In the genomic region with DNA sequence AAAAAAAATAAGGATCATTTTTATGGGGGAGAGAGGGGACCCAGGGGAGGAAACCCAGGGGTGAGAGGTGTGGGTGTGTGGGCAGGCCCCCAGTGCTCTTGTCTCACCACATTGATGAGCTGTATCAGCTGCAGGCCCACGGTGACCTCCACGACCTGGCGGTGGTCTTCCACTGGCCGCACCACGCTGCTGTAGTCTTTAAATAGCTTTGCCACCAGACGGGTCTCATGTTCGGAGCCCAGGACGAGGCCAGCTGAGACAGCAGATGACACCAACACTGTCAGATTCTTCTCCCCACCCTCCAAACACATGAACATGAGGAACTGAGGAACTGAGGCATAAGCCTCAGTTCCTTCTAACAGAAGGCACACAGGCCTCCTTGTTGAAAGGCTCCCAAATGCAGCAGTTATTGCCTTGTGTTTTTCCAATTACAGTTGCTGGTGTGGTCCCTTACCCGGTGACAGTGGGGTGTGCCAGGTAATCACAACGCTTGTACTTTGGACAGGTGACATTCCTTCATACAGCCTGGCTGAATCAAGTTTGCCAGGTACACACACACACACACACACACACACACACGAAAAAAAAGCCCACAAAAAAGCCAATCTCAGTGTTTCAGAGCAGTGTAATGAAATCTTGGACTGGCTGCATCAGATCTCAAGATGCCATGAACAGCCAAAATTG, we compare ENCODE assay signal across 30 cellular contexts. TPM values are rescaled to one million over a fixed set of nuclear protein-coding genes. Genes with fewer than 3 reads are reported as not detected.
"Had no signal": no experiment of that assay in that cellular context is flagged by ENCODE, and none has a peak within 500 bp of the region (broad histone marks: within the 10 kb centered on the region; RNA-seq: fewer than 3 reads in every experiment).

No MANE protein-coding gene starts in this region.

- H3K4me3 Mint-ChIP-seq: activated CD8-positive, alpha-beta T cell treated with anti-CD3 and anti-CD28 coated beads for 36 hours; activated naive CD4-positive, alpha-beta T cell treated with anti-CD3 and anti-CD28 coated beads for 36 hours; activated naive CD8-positive, alpha-beta T cell treated with anti-CD3 and anti-CD28 coated beads for 36 hours; activated T-helper 1 cell treated with anti-CD3 and anti-CD28 coated beads, Interleukin-12 subunit alpha, Interleukin-12 subunit beta, Interleukin-2, Interleukin-4 antibody, amounts not matched to agents 30 ng/mL and 10 ng/mL and 1 ng/mL, durations not matched to agents 14 hours and 24 hours and 36 hours; nephron progenitor cell; type B pancreatic cell; WTC11 had no signal

- H3K36me3 Mint-ChIP-seq: activated naive CD8-positive, alpha-beta T cell treated with anti-CD3 and anti-CD28 coated beads for 36 hours; brain; type B pancreatic cell; WTC11 had no signal

- H3K9me3 Mint-ChIP-seq: activated CD8-positive, alpha-beta T cell treated with anti-CD3 and anti-CD28 coated beads for 36 hours; activated naive CD4-positive, alpha-beta T cell treated with anti-CD3 and anti-CD28 coated beads for 36 hours; activated naive CD8-positive, alpha-beta T cell treated with anti-CD3 and anti-CD28 coated beads for 36 hours; activated T-helper 1 cell treated with anti-CD3 and anti-CD28 coated beads, Interleukin-12 subunit alpha, Interleukin-12 subunit beta, Interleukin-2, Interleukin-4 antibody, amounts not matched to agents 30 ng/mL and 10 ng/mL and 1 ng/mL, durations not matched to agents 14 hours and 24 hours and 36 hours; nephron progenitor cell; type B pancreatic cell; WTC11 had no signal

- DNase-seq: activated CD4-positive, alpha-beta T cell treated with anti-CD3 and anti-CD28 coated beads for 1 hour; activated CD4-positive, alpha-beta T cell treated with anti-CD3 and anti-CD28 coated beads, Interleukin-2, amount 50 U/mL, for 1 hour; activated CD8-positive, alpha-beta T cell treated with anti-CD3 and anti-CD28 coated beads for 36 hours; activated effector memory CD4-positive, alpha-beta T cell treated with anti-CD3 and anti-CD28 coated beads, Interleukin-2, amount 50 U/mL, for 16 hours; activated naive CD4-positive, alpha-beta T cell treated with anti-CD3 and anti-CD28 coated beads for 36 hours; activated naive CD8-positive, alpha-beta T cell treated with anti-CD3 and anti-CD28 coated beads for 36 hours; activated T-cell treated with anti-CD3 and anti-CD28 coated beads, Interleukin-2, amount 50 U/mL, for 1 hour; adrenal gland; aorta; cerebellar nuclear complex; dorsolateral prefrontal cortex; effector memory CD4-positive, alpha-beta T cell; erythroblast; gastrocnemius medialis; hippocampal formation; left cardiac atrium; midbrain; nephron progenitor cell; psoas muscle; spleen; stimulated activated CD4-positive, alpha-beta T cell treated with anti-CD3 and anti-CD28 coated beads, Interleukin-2, amount 100 ng/mL, for 48 hours; stimulated activated naive CD4-positive, alpha-beta T cell treated with Interleukin-2 at 50 U/mL for 16 hours; T-helper 2 cell; uterus had no signal

- ATAC-seq: activated CD8-positive, alpha-beta T cell treated with anti-CD3 and anti-CD28 coated beads for 36 hours; gastrocnemius medialis; left cardiac atrium; psoas muscle; SK-N-SH treated with all-trans-retinoic acid at 6 μM for 48 hours; WTC11 had no signal

- H3K27ac Mint-ChIP-seq: activated CD8-positive, alpha-beta T cell treated with anti-CD3 and anti-CD28 coated beads for 36 hours; activated naive CD4-positive, alpha-beta T cell treated with anti-CD3 and anti-CD28 coated beads for 36 hours; activated naive CD8-positive, alpha-beta T cell treated with anti-CD3 and anti-CD28 coated beads for 36 hours; activated T-helper 1 cell treated with anti-CD3 and anti-CD28 coated beads, Interleukin-12 subunit alpha, Interleukin-12 subunit beta, Interleukin-2, Interleukin-4 antibody, amounts not matched to agents 30 ng/mL and 10 ng/mL and 1 ng/mL, durations not matched to agents 14 hours and 24 hours and 36 hours; type B pancreatic cell; WTC11 had no signal

- H3K27me3 Mint-ChIP-seq: activated CD8-positive, alpha-beta T cell treated with anti-CD3 and anti-CD28 coated beads for 36 hours had no signal

RNA-seq across cellular contexts. Expression of a gene that starts 4.7 kb away (rescaled TPM):
- total RNA-seq: activated CD8-positive, alpha-beta T cell treated with anti-CD3 and anti-CD28 coated beads for 36 hours; activated naive CD4-positive, alpha-beta T cell treated with anti-CD3 and anti-CD28 coated beads for 36 hours; activated naive CD8-positive, alpha-beta T cell treated with anti-CD3 and anti-CD28 coated beads for 36 hours; activated T-helper 1 cell treated with anti-CD3 and anti-CD28 coated beads, Interleukin-12 subunit alpha, Interleukin-12 subunit beta, Interleukin-2, Interleukin-4 antibody, amounts not matched to agents 30 ng/mL and 10 ng/mL and 1 ng/mL, durations not matched to agents 14 hours and 24 hours and 36 hours; aorta; temporal lobe; uterus; WTC11 had no signal
